ENCODE assay signal across 8 cellular contexts in genomic region chr1:112466078-112466660, GRCh38. TPM values are rescaled to one million over a fixed set of nuclear protein-coding genes. Genes with fewer than 3 reads are reported as not detected.
DNase-seq lines count a peak whose midpoint lies in the region; TF ChIP-seq lines count a peak whose summit lies in the region.

No MANE protein-coding gene starts in this region.

- H3K9me3 Mint-ChIP-seq in HFFc6: no peaks in the 10 kb centered on the region

- DNase-seq in GM06990 (ENCODE audit: extremely low read depth, insufficient read length) (peak; percentile 94), HFFc6 (peak; percentile 94), NAMALWA (ENCODE audit: low spot score) (peak; percentile 92), SK-N-DZ (ENCODE audit: low spot score) (peak; percentile 90), globus pallidus (ENCODE audit: low spot score) (peak; percentile 95), osteoblast (ENCODE audit: insufficient read length, low spot score, missing footprints) (peak; percentile 93), testis (peak; percentile 98)
- DNase-seq in activated naive CD4-positive, alpha-beta T cell treated with anti-CD3 and anti-CD28 coated beads, Interleukin-2, amount 50 U/mL, for 16 hours: peak; percentile 86

- H3K27ac ChIP-seq in osteoblast (ENCODE audit: low read depth, low read length): peak overlapping the region; percentile 87
- H3K27ac ChIP-seq in testis: peak overlapping the region; percentile 40 to 71

- peaks cover 3% of the 10 kb centered on the region for H3K27me3 Mint-ChIP-seq in HFFc6 (ENCODE audit: insufficient read depth)

- intact Hi-C loops in testis (cut with DNase I; ENCODE audit: low total_unique reads): loop anchor here (5.0 kb wide), 1 partner anchor 74 kb away; no protein-coding TSS in a partner anchor

- peak overlapping the region; percentile 81 for H2AFZ ChIP-seq in osteoblast (ENCODE audit: low read length)

- no peaks in the 10 kb centered on the region for H4K20me1 ChIP-seq in osteoblast (ENCODE audit: insufficient read depth, low read length)

- peaks cover 45% of the 10 kb centered on the region for H3K4me1 Mint-ChIP-seq in HFFc6 (ENCODE audit: low read depth)

- H3K27me3 ChIP-seq in GM06990 (replicated peaks; ENCODE audit: control insufficient read depth, insufficient read depth, low read length): no peaks in the 10 kb centered on the region
- no peaks in the 10 kb centered on the region for H3K27me3 ChIP-seq in osteoblast (ENCODE audit: insufficient read depth, low read length)
- H3K27me3 ChIP-seq in testis: no peaks in the 10 kb centered on the region

- H3K79me2 ChIP-seq in osteoblast (ENCODE audit: insufficient read depth, low read length): no peaks in the 10 kb centered on the region

- peak overlapping the region; percentile 82 for H3K27ac Mint-ChIP-seq in HFFc6

- H3K4me2 ChIP-seq in osteoblast (ENCODE audit: insufficient read depth, low read length): peak overlapping the region; percentile 86

- H3K36me3 ChIP-seq in GM06990 (ENCODE audit: control insufficient read depth, insufficient read depth, low read length) (no peaks in the 10 kb centered on the region), osteoblast (ENCODE audit: insufficient read depth, low read length) (no peaks in the 10 kb centered on the region), testis (ENCODE audit: low read depth, missing control alignments) (no peaks in the 10 kb centered on the region)

- 1 to 2% methylated on average over 13 to 28 of the region's 31 CpGs for WGBS in testis, 2 donors

- H3K36me3 Mint-ChIP-seq in HFFc6 (ENCODE audit: low read depth): no peaks in the 10 kb centered on the region; the same call in 1 of the 2 replicates

- TF ChIP-seq POLR2A in testis (IDR thresholded peaks at IDR 0.05): no peak

- H3K9me3 ChIP-seq in osteoblast (ENCODE audit: low read depth, low read length) (no peaks in the 10 kb centered on the region), testis (no peaks in the 10 kb centered on the region)

- H3K4me3 ChIP-seq in GM06990 (replicated peaks; ENCODE audit: low read depth, low read length): peak overlapping the region; percentile 29
- H3K4me3 ChIP-seq in osteoblast (ENCODE audit: insufficient read depth, low read length): peak overlapping the region; percentile 72
- H3K4me3 ChIP-seq in testis: peak overlapping the region; percentile 32 to 45

- TF ChIP-seq CTCF in GM06990 (IDR thresholded peaks at IDR 0.05; ENCODE audit: insufficient read depth, low read length, poor library complexity, severe bottlenecking): peak; percentile 78
- peak; percentile 94 for TF ChIP-seq CTCF in HFFc6 (IDR thresholded peaks at IDR 0.05)
- peak; percentile 75 for TF ChIP-seq CTCF in osteoblast (IDR thresholded peaks at IDR 0.05; ENCODE audit: extremely low read depth, low read depth, low read length)
- TF ChIP-seq CTCF in testis (IDR thresholded peaks at IDR 0.05): peak; percentile 85 to 92 (median 92)

- peaks cover 22% of the 10 kb centered on the region for H3K4me1 ChIP-seq in osteoblast (ENCODE audit: insufficient read depth, low read length)
- H3K4me1 ChIP-seq in testis: peaks cover 5% of the 10 kb centered on the region

- H3K4me3 Mint-ChIP-seq in HFFc6: peak overlapping the region; percentile 88

RNA-seq across cellular contexts. Expression of gene WNT2B, which starts 42.6 kb away (rescaled TPM):
- 1 to 10 TPM; 1.9 to 3.8 (median 3.5) TPM for total RNA-seq in HFFc6 (2021; fragmentation: NEBNext Ultra II Directional; extraction: Animal tissue kit (Norgen Biotek cat#: 25700))
- 0.49 and 0.69 TPM in 2 replicates for polyA plus RNA-seq in SK-N-DZ (2014; cell fraction: cytosol; rRNA removed)
- polyA plus RNA-seq in SK-N-DZ (2014; cell fraction: nucleus; rRNA removed): 0.67 and 2.8 TPM in 2 replicates
- 1.5 and 2.2 TPM in 2 replicates for total RNA-seq in osteoblast
- 10 to 100 TPM; 10.6 to 14.7 TPM for total RNA-seq in testis
- 9.1 TPM for polyA plus RNA-seq in testis (ENCODE audit: insufficient read depth, low read depth, low replicate concordance)

Comparison
In these comparisons a context has a peak if more than half of its experiments do, and no peak if none do; other contexts are left out.
1. Peak in every context shown above with its lines: DNase-seq, H3K4me3 ChIP-seq and H3K27ac ChIP-seq.